ENCODE assay signal across 32 cellular contexts in genomic region chr14:103535891-103536565, GRCh38. TPM values are rescaled to one million over a fixed set of nuclear protein-coding genes. Genes with fewer than 3 reads are reported as not detected.
DNase-seq lines count a peak whose midpoint lies in the region; ATAC-seq, FAIRE-seq and TF ChIP-seq lines count a peak whose summit lies in the region.
"Had no signal": no experiment of that assay in that cellular context is flagged by ENCODE, and none has a peak within 500 bp of the region (broad histone marks: within the 10 kb centered on the region; RNA-seq: fewer than 3 reads in every experiment).

No MANE protein-coding gene starts in this region.

- in situ Hi-C loops in HAP-1 (cut with MboI; ENCODE audit: low sequenced_read_pairs) = no loop called here

- H3K4me1 ChIP-seq in muscle layer of colon (ENCODE audit: insufficient read depth, low read length) = peaks cover 80% of the 10 kb centered on the region
- peaks cover 70% of the 10 kb centered on the region for H3K4me1 ChIP-seq in testis
- H3K4me1 ChIP-seq in HAP-1 = peaks cover 3% of the 10 kb centered on the region; the same call in 1 of the 2 replicates

- no peak for ATAC-seq in HG03520 (IDR thresholded peaks at IDR 0.05; ENCODE audit: unreplicated experiment)
- ATAC-seq: activated CD8-positive, alpha-beta T cell treated with anti-CD3 and anti-CD28 coated beads for 36 hours; gastrocnemius medialis; left lung; natural killer cell; stimulated activated effector memory CD8-positive, alpha-beta T cell treated with anti-CD3 and anti-CD28 coated beads, Interleukin-12 subunit alpha, Interleukin-12 subunit beta, amount 100 ng/mL, for 72 hours; T-cell had no signal

- H3K9me3 ChIP-seq in muscle layer of colon (ENCODE audit: low read length) = no peaks in the 10 kb centered on the region
- H3K9me3 ChIP-seq in testis = no peaks in the 10 kb centered on the region
- no peaks in the 10 kb centered on the region for H3K9me3 ChIP-seq in HAP-1
- H3K9me3 ChIP-seq: BLaER1, gastrocnemius medialis, left lung, MG63, Peyer's patch, SJSA1, spleen had no signal

- H3K27ac ChIP-seq in coronary artery = peak overlapping the region; percentile 66 to 84
- peak overlapping the region; percentile 90 for H3K27ac ChIP-seq in muscle layer of colon (ENCODE audit: low read depth, low read length)
- H3K27ac ChIP-seq in testis = peak overlapping the region; percentile 44 to 77
- H3K27ac ChIP-seq: BLaER1, left lung, spleen had no signal

- intact Hi-C loops in testis (cut with DNase I; ENCODE audit: low total_unique reads) = no loop called here

- no peaks in the 10 kb centered on the region for H3K36me3 Mint-ChIP-seq in nephron progenitor cell (ENCODE audit: low read depth)
- H3K36me3 Mint-ChIP-seq: immature natural killer cell, natural killer cell, T-cell had no signal

- peaks cover 6% of the 10 kb centered on the region for H3K4me1 Mint-ChIP-seq in nephron progenitor cell

- FAIRE-seq in GM12892 (lab: Jason Lieb, UNC) = no peak
- FAIRE-seq: astrocyte, TTC549 had no signal

- peak; percentile 31; the same call in 1 of the 2 replicates for TF ChIP-seq POLR2A in GM12892 (IDR thresholded peaks at IDR 0.05; ENCODE audit: low read depth, low read length)
- no peak for TF ChIP-seq POLR2A in testis (IDR thresholded peaks at IDR 0.05)

- no peak overlapping the region for H3K27ac Mint-ChIP-seq in nephron progenitor cell
- H3K27ac Mint-ChIP-seq: activated CD8-positive, alpha-beta T cell treated with anti-CD3 and anti-CD28 coated beads for 36 hours; activated naive CD8-positive, alpha-beta T cell treated with anti-CD3 and anti-CD28 coated beads for 36 hours; natural killer cell; stimulated activated effector memory CD8-positive, alpha-beta T cell treated with anti-CD3 and anti-CD28 coated beads, Interleukin-12 subunit alpha, Interleukin-12 subunit beta, amount 100 ng/mL, for 72 hours had no signal

- H3K9ac ChIP-seq in muscle layer of colon (ENCODE audit: low read length) = no peak overlapping the region
- H3K9ac ChIP-seq: BLaER1 had no signal

- WGBS in testis, 2 donors = 67 to 73% methylated on average over 2 to 11 of the region's 11 CpGs

- DNase-seq in GM12892 (ENCODE audit: insufficient read length) = no peak
- DNase-seq in coronary artery (ENCODE audit: low spot score) = no peak
- DNase-seq in testis = no peak
- DNase-seq in nephron progenitor cell = no peak
- DNase-seq in HAP-1 (ENCODE audit: low spot score in 2 of 2) = no peak
- DNase-seq: activated CD4-positive, alpha-beta T cell treated with anti-CD3 and anti-CD28 coated beads for 1 hour; activated CD8-positive, alpha-beta T cell treated with anti-CD3 and anti-CD28 coated beads for 36 hours; activated naive CD8-positive, alpha-beta T cell treated with anti-CD3 and anti-CD28 coated beads for 36 hours; caudate nucleus; DMS153; gastrocnemius medialis; GOT3; hippocampal formation; immature natural killer cell; KBM-7; MG63; natural killer cell; NCI-H2029; NCI-H226; Peyer's patch; retina; spleen; stimulated activated CD4-positive, alpha-beta T cell treated with anti-CD3 and anti-CD28 coated beads, Interleukin-4, amount 100 ng/mL, for 1 hour; T-cell had no signal

- H3K4me3 ChIP-seq in coronary artery = no peak overlapping the region
- H3K4me3 ChIP-seq in muscle layer of colon (ENCODE audit: low read depth in 1 of 2, low read length in 2 of 2) = no peak overlapping the region
- no peak overlapping the region for H3K4me3 ChIP-seq in testis
- no peak overlapping the region for H3K4me3 ChIP-seq in HAP-1
- H3K4me3 ChIP-seq: BLaER1, gastrocnemius medialis, left lung, MG63, Peyer's patch, SJSA1, spleen had no signal

- no peak overlapping the region for H3K4me3 Mint-ChIP-seq in nephron progenitor cell
- H3K4me3 Mint-ChIP-seq: activated CD8-positive, alpha-beta T cell treated with anti-CD3 and anti-CD28 coated beads for 36 hours; activated naive CD8-positive, alpha-beta T cell treated with anti-CD3 and anti-CD28 coated beads for 36 hours; immature natural killer cell; natural killer cell; stimulated activated effector memory CD8-positive, alpha-beta T cell treated with anti-CD3 and anti-CD28 coated beads, Interleukin-12 subunit alpha, Interleukin-12 subunit beta, amount 100 ng/mL, for 72 hours; T-cell had no signal

- H3K27me3 ChIP-seq in muscle layer of colon (ENCODE audit: control insufficient read depth in 1 of 2, insufficient read depth in 2 of 2, low read length in 2 of 2) (no peaks in the 10 kb centered on the region), testis (no peaks in the 10 kb centered on the region), HAP-1 (ENCODE audit: low read depth) (no peaks in the 10 kb centered on the region)
- H3K27me3 ChIP-seq: BLaER1, gastrocnemius medialis, MG63, Peyer's patch, SJSA1 had no signal

- no peaks in the 10 kb centered on the region for H3K9me3 Mint-ChIP-seq in nephron progenitor cell
- H3K9me3 Mint-ChIP-seq: activated CD8-positive, alpha-beta T cell treated with anti-CD3 and anti-CD28 coated beads for 36 hours; activated naive CD8-positive, alpha-beta T cell treated with anti-CD3 and anti-CD28 coated beads for 36 hours; immature natural killer cell; natural killer cell; stimulated activated effector memory CD8-positive, alpha-beta T cell treated with anti-CD3 and anti-CD28 coated beads, Interleukin-12 subunit alpha, Interleukin-12 subunit beta, amount 100 ng/mL, for 72 hours; T-cell had no signal

- TF ChIP-seq CTCF in coronary artery (IDR thresholded peaks at IDR 0.05) = no peak
- TF ChIP-seq CTCF in testis (IDR thresholded peaks at IDR 0.05) = no peak
- TF ChIP-seq CTCF in nephron progenitor cell (IDR thresholded peaks at IDR 0.05) = no peak

- H3K36me3 ChIP-seq in muscle layer of colon (ENCODE audit: insufficient read depth, low read length) (peaks cover 4% of the 10 kb centered on the region), testis (ENCODE audit: low read depth, missing control alignments) (no peaks in the 10 kb centered on the region), HAP-1 (replicated peaks) (peaks cover 18% of the 10 kb centered on the region)

- no peaks in the 10 kb centered on the region for H3K27me3 Mint-ChIP-seq in nephron progenitor cell (ENCODE audit: low read depth, poor library complexity)
- H3K27me3 Mint-ChIP-seq: activated CD8-positive, alpha-beta T cell treated with anti-CD3 and anti-CD28 coated beads for 36 hours had no signal

RNA-seq across cellular contexts. Expression of gene TRMT61A, which starts 7.0 kb away (rescaled TPM):
- polyA plus RNA-seq in GM12892 (2012; ENCODE audit: missing spikeins) = 2.5 TPM
- 10 to 100 TPM; 19.1 to 29.8 TPM for total RNA-seq in testis
- polyA plus RNA-seq in testis (ENCODE audit: insufficient read depth, low read depth, low replicate concordance) = 12.1 TPM

RNA-seq across cellular contexts. Expression of gene CKB, which starts 13.4 kb away (rescaled TPM):
- polyA plus RNA-seq in GM12892 (2012; ENCODE audit: missing spikeins) = 15.3 TPM
- total RNA-seq in testis = 1,000 to 10,000 TPM; 1,148 to 1,322 TPM
- 504 TPM for polyA plus RNA-seq in testis (ENCODE audit: insufficient read depth, low read depth, low replicate concordance)

RNA-seq across cellular contexts. Expression of gene BAG5, which starts 26.4 kb away (rescaled TPM):
- polyA plus RNA-seq in GM12892 (2012; ENCODE audit: missing spikeins) = 12.4 TPM
- 100 to 1,000 TPM in 1 of 2 donors, 10 to 100 TPM in 1; 63.4 to 124 TPM for total RNA-seq in testis
- 202 TPM for polyA plus RNA-seq in testis (ENCODE audit: insufficient read depth, low read depth, low replicate concordance)

RNA-seq across cellular contexts. Expression of gene COA8, which starts 26.7 kb away (rescaled TPM):
- polyA plus RNA-seq in GM12892 (2012; ENCODE audit: missing spikeins) = 30.8 TPM
- 10 to 100 TPM; 28.9 to 68.7 TPM for total RNA-seq in testis
- polyA plus RNA-seq in testis (ENCODE audit: insufficient read depth, low read depth, low replicate concordance) = 152 TPM
